ENCODE assay signal across 9 cellular contexts in the genomic region with DNA sequence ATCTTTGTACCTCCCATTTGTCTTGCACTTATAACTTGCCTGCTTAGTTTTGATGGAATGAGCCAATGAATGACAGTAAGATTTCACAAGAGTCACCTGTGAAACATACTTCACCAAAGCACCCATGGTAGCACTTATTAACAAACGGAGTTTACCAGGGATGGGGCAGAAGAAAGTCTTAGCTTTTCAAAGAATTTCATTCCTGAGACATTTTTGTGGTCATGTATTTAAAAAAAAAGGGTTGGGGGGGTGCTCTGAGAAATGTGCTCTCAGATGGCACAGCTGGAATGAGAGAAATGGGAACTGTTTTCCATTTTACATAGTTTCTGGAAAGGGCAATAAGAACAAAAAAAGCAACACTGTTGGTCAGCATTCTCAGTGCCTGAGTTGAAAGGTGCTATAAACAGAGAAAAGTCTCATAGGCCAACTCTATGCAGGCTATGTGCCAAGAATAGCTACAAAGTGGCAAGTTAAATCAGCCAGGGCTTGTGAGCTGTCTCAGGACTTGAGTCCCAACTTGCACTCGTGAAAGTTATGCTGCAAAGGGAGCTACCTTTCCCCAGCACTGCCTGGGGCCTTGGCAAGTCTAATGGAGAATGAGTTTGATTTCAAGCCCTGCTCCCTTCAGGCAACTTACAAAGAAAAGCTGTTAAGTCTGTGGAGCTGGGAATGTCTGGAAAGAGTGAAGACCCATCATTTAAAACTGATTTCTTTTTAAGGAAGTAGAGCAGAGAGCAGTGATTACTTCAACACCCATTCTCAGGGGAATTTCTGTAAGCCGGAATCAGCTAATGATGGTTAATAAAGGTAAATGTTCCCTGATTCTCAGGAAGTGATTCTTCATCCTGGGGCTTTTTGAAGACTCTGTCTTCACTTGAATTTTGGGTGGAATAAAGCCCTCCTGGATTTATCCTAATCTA.
DNase-seq lines count a peak whose midpoint lies in the region; ATAC-seq and TF ChIP-seq lines count a peak whose summit lies in the region.
"Had no signal": no experiment of that assay in that cellular context is flagged by ENCODE, and none has a peak within 500 bp of the region (broad histone marks: within the 10 kb centered on the region; RNA-seq: fewer than 3 reads in every experiment).

No MANE protein-coding gene starts in this region.

- H3K9me3 ChIP-seq in esophagus (ENCODE audit: control insufficient read depth in 2 of 2, insufficient read depth in 1 of 2, low read depth in 1 of 2, low read length in 1 of 2) (no peaks in the 10 kb centered on the region), skeletal muscle tissue (ENCODE audit: control insufficient read depth in 3 of 3, low read length in 3 of 3) (no peaks in the 10 kb centered on the region)

- H3K9ac ChIP-seq in skeletal muscle tissue (ENCODE audit: low read depth in 1 of 3, low read length in 3 of 3) = no peak overlapping the region

- H3K27me3 Mint-ChIP-seq in natural killer cell treated with Interleukin-12 subunit alpha and Interleukin-12 subunit beta and Interleukin-15 and Interleukin-18, amount 100 ng/mL, for 72 hours = no peaks in the 10 kb centered on the region
- no peaks in the 10 kb centered on the region for H3K27me3 Mint-ChIP-seq in CD14-positive monocyte (ENCODE audit: low read depth in 3 of 3)

- H3K27me3 ChIP-seq in esophagus (ENCODE audit: control insufficient read depth in 1 of 2, insufficient read depth in 2 of 2, low read length in 2 of 2) (no peaks in the 10 kb centered on the region), skeletal muscle tissue (ENCODE audit: control insufficient read depth in 3 of 3, insufficient read depth in 3 of 3, low read length in 3 of 3) (no peaks in the 10 kb centered on the region)

- H3K4me3 ChIP-seq in esophagus (ENCODE audit: low read depth in 1 of 2, low read length in 2 of 2) = no peak overlapping the region
- peak overlapping the region in 1 of 3 donors; percentile 1 for H3K4me3 ChIP-seq in skeletal muscle tissue (ENCODE audit: low read length in 3 of 3)

- no peak for DNase-seq in activated CD4-positive, alpha-beta T cell treated with anti-CD3 and anti-CD28 coated beads, Interleukin-2, amount 50 U/mL, for 4 hours
- no peak for DNase-seq in natural killer cell treated with Interleukin-12 subunit alpha and Interleukin-12 subunit beta and Interleukin-15 and Interleukin-18, amount 100 ng/mL, for 72 hours (ENCODE audit: low spot score)
- no peak for DNase-seq in CD14-positive monocyte (ENCODE audit: low spot score)

- 27 to 38% methylated on average over 3 of the region's 3 CpGs for WGBS in esophagus, 2 donors

- no peaks in the 10 kb centered on the region for H3K9me3 Mint-ChIP-seq in natural killer cell treated with Interleukin-12 subunit alpha and Interleukin-12 subunit beta and Interleukin-15 and Interleukin-18, amount 100 ng/mL, for 72 hours
- H3K9me3 Mint-ChIP-seq in CD14-positive monocyte = no peaks in the 10 kb centered on the region

- intact Hi-C loops in CD14-positive monocyte (cut with micrococcal nuclease) = no loop called here

- H3K36me3 ChIP-seq in esophagus (ENCODE audit: control insufficient read depth in 2 of 2, insufficient read depth in 2 of 2, low read length in 1 of 2) (no peaks in the 10 kb centered on the region), skeletal muscle tissue (ENCODE audit: control insufficient read depth in 3 of 3, insufficient read depth in 3 of 3, low read length in 3 of 3) (no peaks in the 10 kb centered on the region)

- TF ChIP-seq CTCF in CD14-positive monocyte (IDR thresholded peaks at IDR 0.05) = no peak

- no peak overlapping the region for H3K27ac Mint-ChIP-seq in natural killer cell treated with Interleukin-12 subunit alpha and Interleukin-12 subunit beta and Interleukin-15 and Interleukin-18, amount 100 ng/mL, for 72 hours
- H3K27ac Mint-ChIP-seq in CD14-positive monocyte = peak overlapping the region in 2 of 7 donors; percentile 6 to 72

- H3K4me3 Mint-ChIP-seq in natural killer cell treated with Interleukin-12 subunit alpha and Interleukin-12 subunit beta and Interleukin-15 and Interleukin-18, amount 100 ng/mL, for 72 hours = no peak overlapping the region
- no peak overlapping the region for H3K4me3 Mint-ChIP-seq in CD14-positive monocyte

- ATAC-seq in GM18907 (IDR thresholded peaks at IDR 0.05; ENCODE audit: unreplicated experiment) (peak; percentile 81), HG03457 (IDR thresholded peaks at IDR 0.05; ENCODE audit: unreplicated experiment) (peak; percentile 73), HG02840 (IDR thresholded peaks at IDR 0.05; ENCODE audit: low FRiP score, unreplicated experiment) (no peak)
- no peak for ATAC-seq in natural killer cell treated with Interleukin-12 subunit alpha and Interleukin-12 subunit beta and Interleukin-15 and Interleukin-18, amount 100 ng/mL, for 72 hours
- ATAC-seq: Panc1 had no signal

- H3K4me1 Mint-ChIP-seq in natural killer cell treated with Interleukin-12 subunit alpha and Interleukin-12 subunit beta and Interleukin-15 and Interleukin-18, amount 100 ng/mL, for 72 hours (ENCODE audit: low read depth in 2 of 2) = no peaks in the 10 kb centered on the region
- H3K4me1 Mint-ChIP-seq in CD14-positive monocyte = peaks cover 8% of the 10 kb centered on the region

- no peaks in the 10 kb centered on the region for H3K4me1 ChIP-seq in esophagus (ENCODE audit: control insufficient read depth in 2 of 2, insufficient read depth in 2 of 2, low read length in 1 of 2)
- peaks cover 10 to 24% (median 21%) of the 10 kb centered on the region in 3 donors for H3K4me1 ChIP-seq in skeletal muscle tissue (ENCODE audit: control insufficient read depth in 3 of 3, insufficient read depth in 3 of 3, low read length in 3 of 3)

- H3K27ac ChIP-seq in esophagus (ENCODE audit: low read depth in 2 of 2, low read length in 1 of 2) (peak overlapping the region; percentile 40 to 48), skeletal muscle tissue (ENCODE audit: low read depth, low read length) (peak overlapping the region; percentile 64)

- H3K36me3 Mint-ChIP-seq in natural killer cell treated with Interleukin-12 subunit alpha and Interleukin-12 subunit beta and Interleukin-15 and Interleukin-18, amount 100 ng/mL, for 72 hours = no peaks in the 10 kb centered on the region
- peaks cover 5 to 15% of the 10 kb centered on the region in 2 donors for H3K36me3 Mint-ChIP-seq in CD14-positive monocyte

Comparison
In these comparisons a context has a peak if more than half of its experiments do, and no peak if none do; other contexts are left out.
1. ATAC-seq: peak in GM18907 (single experiment) and HG03457 (single experiment); none in HG02840 (single experiment) and natural killer cell treated with Interleukin-12 subunit alpha and Interleukin-12 subunit beta and Interleukin-15 and Interleukin-18, amount 100 ng/mL, for 72 hours (0 of 2).